ENCODE assay signal across 23 cellular contexts in genomic region chr17:27624555-27624954, GRCh38. TPM values are rescaled to one million over a fixed set of nuclear protein-coding genes. Genes with fewer than 3 reads are reported as not detected.
DNase-seq lines count a peak whose midpoint lies in the region; ATAC-seq, FAIRE-seq and TF ChIP-seq lines count a peak whose summit lies in the region.
"Had no signal": no experiment of that assay in that cellular context is flagged by ENCODE, and none has a peak within 500 bp of the region (broad histone marks: within the 10 kb centered on the region; RNA-seq: fewer than 3 reads in every experiment).

No MANE protein-coding gene starts in this region.

- peak overlapping the region; percentile 34 for H3K27ac Mint-ChIP-seq in activated CD4-positive, alpha-beta T cell treated with anti-CD3 and anti-CD28 coated beads, Interleukin-2, amount 10 ng/mL, durations not matched to agents 24 days and 14 days
- H3K27ac Mint-ChIP-seq in activated CD4-positive, alpha-beta T cell treated with anti-CD3 and anti-CD28 coated beads for 36 hours, result no peak overlapping the region
- no peak overlapping the region for H3K27ac Mint-ChIP-seq in endothelial cell (ENCODE audit: unreplicated experiment)
- H3K27ac Mint-ChIP-seq: CD8-positive, alpha-beta T cell had no signal

- H3K27me3 Mint-ChIP-seq in activated CD4-positive, alpha-beta T cell treated with anti-CD3 and anti-CD28 coated beads, Interleukin-2, amount 10 ng/mL, durations not matched to agents 24 days and 14 days, result no peaks in the 10 kb centered on the region
- H3K27me3 Mint-ChIP-seq in activated CD4-positive, alpha-beta T cell treated with anti-CD3 and anti-CD28 coated beads for 36 hours, result no peaks in the 10 kb centered on the region
- H3K27me3 Mint-ChIP-seq in endothelial cell (ENCODE audit: unreplicated experiment), result peaks cover 4% of the 10 kb centered on the region

- H3K4me3 Mint-ChIP-seq in activated CD4-positive, alpha-beta T cell treated with anti-CD3 and anti-CD28 coated beads, Interleukin-2, amount 10 ng/mL, durations not matched to agents 24 days and 14 days, result no peak overlapping the region
- no peak overlapping the region for H3K4me3 Mint-ChIP-seq in activated CD4-positive, alpha-beta T cell treated with anti-CD3 and anti-CD28 coated beads for 36 hours
- peak overlapping the region; percentile 26 for H3K4me3 Mint-ChIP-seq in endothelial cell (ENCODE audit: unreplicated experiment)
- H3K4me3 Mint-ChIP-seq: CD8-positive, alpha-beta T cell; H9 had no signal

- no peak for ATAC-seq in activated CD4-positive, alpha-beta T cell treated with anti-CD3 and anti-CD28 coated beads for 36 hours
- ATAC-seq in GM19328 (IDR thresholded peaks at IDR 0.05; ENCODE audit: unreplicated experiment) (no peak), GM19455 (IDR thresholded peaks at IDR 0.05; ENCODE audit: unreplicated experiment) (no peak)
- ATAC-seq: CD8-positive, alpha-beta T cell had no signal

- DNase-seq in activated CD4-positive, alpha-beta T cell treated with anti-CD3 and anti-CD28 coated beads, Interleukin-2, amount 10 ng/mL, durations not matched to agents 24 days and 14 days, result no peak
- DNase-seq in activated CD4-positive, alpha-beta T cell treated with anti-CD3 and anti-CD28 coated beads for 36 hours, result no peak
- DNase-seq in D721Med (ENCODE audit: insufficient read length, low spot score) (peak; percentile 66), NCI-H524 (lab: John Stamatoyannopoulos, UW) (peak; percentile 98 to 100), endothelial cell (ENCODE audit: low spot score) (no peak), HuH-7 (ENCODE audit: low spot score) (no peak)
- DNase-seq: Calu3; CD8-positive, alpha-beta T cell; DMS79; GM23248; H9; KBM-7; MM.1S; NCI-H1048; NCI-H1417 treated with DMSO at 0.1 percent for 48 hours; NCI-H187; NCI-H510A; NCI-H774; OCI-M1; SJCRH30 had no signal

- intact Hi-C loops in activated CD4-positive, alpha-beta T cell treated with anti-CD3 and anti-CD28 coated beads, Interleukin-2, amount 10 ng/mL, durations not matched to agents 24 days and 14 days (cut with micrococcal nuclease), result no loop called here
- intact Hi-C loops in activated CD4-positive, alpha-beta T cell treated with anti-CD3 and anti-CD28 coated beads for 36 hours (cut with DNase I, micrococcal nuclease), result no loop called here

- POLR2A ChIA-PET in activated CD4-positive, alpha-beta T cell treated with anti-CD3 and anti-CD28 coated beads for 36 hours (lab: Charles Lee), result no interaction called here

- FAIRE-seq in D721Med (lab: Jason Lieb, UNC), result no peak
- FAIRE-seq: RCC 7860 had no signal

- TF ChIP-seq CTCF in D721Med (IDR thresholded peaks at IDR 0.05; ENCODE audit: insufficient read depth, missing control alignments) (no peak), endothelial cell (IDR thresholded peaks at IDR 0.05; ENCODE audit: unreplicated experiment) (no peak)

- H3K36me3 Mint-ChIP-seq in activated CD4-positive, alpha-beta T cell treated with anti-CD3 and anti-CD28 coated beads, Interleukin-2, amount 10 ng/mL, durations not matched to agents 24 days and 14 days (ENCODE audit: low read depth), result peaks cover 54% of the 10 kb centered on the region
- peaks cover 34% of the 10 kb centered on the region for H3K36me3 Mint-ChIP-seq in activated CD4-positive, alpha-beta T cell treated with anti-CD3 and anti-CD28 coated beads for 36 hours (ENCODE audit: low read depth)
- peaks cover 49% of the 10 kb centered on the region for H3K36me3 Mint-ChIP-seq in endothelial cell (ENCODE audit: low read depth, unreplicated experiment)

- H3K9me3 Mint-ChIP-seq in activated CD4-positive, alpha-beta T cell treated with anti-CD3 and anti-CD28 coated beads, Interleukin-2, amount 10 ng/mL, durations not matched to agents 24 days and 14 days, result no peaks in the 10 kb centered on the region
- no peaks in the 10 kb centered on the region for H3K9me3 Mint-ChIP-seq in activated CD4-positive, alpha-beta T cell treated with anti-CD3 and anti-CD28 coated beads for 36 hours (ENCODE audit: low read depth)
- H3K9me3 Mint-ChIP-seq in endothelial cell (ENCODE audit: unreplicated experiment), result no peaks in the 10 kb centered on the region
- H3K9me3 Mint-ChIP-seq: CD8-positive, alpha-beta T cell; H9 had no signal

- CTCF ChIA-PET in activated CD4-positive, alpha-beta T cell treated with anti-CD3 and anti-CD28 coated beads for 36 hours (lab: Charles Lee), result interaction anchor here (1.6 kb wide), 1 partner anchor 20 kb away, joined by 3 read pairs; no protein-coding TSS in a partner anchor

- H3K4me1 Mint-ChIP-seq in activated CD4-positive, alpha-beta T cell treated with anti-CD3 and anti-CD28 coated beads, Interleukin-2, amount 10 ng/mL, durations not matched to agents 24 days and 14 days, result peaks cover 35% of the 10 kb centered on the region
- peaks cover 18% of the 10 kb centered on the region for H3K4me1 Mint-ChIP-seq in activated CD4-positive, alpha-beta T cell treated with anti-CD3 and anti-CD28 coated beads for 36 hours
- H3K4me1 Mint-ChIP-seq in endothelial cell (ENCODE audit: unreplicated experiment), result peaks cover 14% of the 10 kb centered on the region
- H3K4me1 Mint-ChIP-seq: H9 had no signal

RNA-seq across cellular contexts. Expression of gene LGALS9, which starts 6.4 kb away (rescaled TPM):
- 46.4 and 51.6 TPM in 2 replicates for total RNA-seq in activated CD4-positive, alpha-beta T cell treated with anti-CD3 and anti-CD28 coated beads, Interleukin-2, amount 10 ng/mL, durations not matched to agents 24 days and 14 days
- total RNA-seq in activated CD4-positive, alpha-beta T cell treated with anti-CD3 and anti-CD28 coated beads for 36 hours, result 10 to 100 TPM; 33.7 to 33.8 TPM
- 5.8 TPM for total RNA-seq in endothelial cell (ENCODE audit: unreplicated experiment)

Comparison
In these comparisons a context has a peak if more than half of its experiments do, and no peak if none do; other contexts are left out.
1. DNase-seq: peak in D721Med (single experiment) and NCI-H524 (2 of 2); none in activated CD4-positive, alpha-beta T cell treated with anti-CD3 and anti-CD28 coated beads, Interleukin-2, amount 10 ng/mL, durations not matched to agents 24 days and 14 days (single experiment), activated CD4-positive, alpha-beta T cell treated with anti-CD3 and anti-CD28 coated beads for 36 hours (single experiment), endothelial cell (single experiment) and HuH-7 (single experiment).